ENCODE assay signal across 20 cellular contexts in genomic region chr2:223854741-223855140, GRCh38. TPM values are rescaled to one million over a fixed set of nuclear protein-coding genes. Genes with fewer than 3 reads are reported as not detected.
DNase-seq lines count a peak whose midpoint lies in the region; ATAC-seq and TF ChIP-seq lines count a peak whose summit lies in the region.
"Had no signal": no experiment of that assay in that cellular context is flagged by ENCODE, and none has a peak within 500 bp of the region (broad histone marks: within the 10 kb centered on the region; RNA-seq: fewer than 3 reads in every experiment).

No MANE protein-coding gene starts in this region.

- H3K9me3 ChIP-seq in CD8-positive, alpha-beta T cell (ENCODE audit: low read length): no peaks in the 10 kb centered on the region
- H3K9me3 ChIP-seq: transverse colon had no signal

- H3K9me3 Mint-ChIP-seq in CD8-positive, alpha-beta T cell: no peaks in the 10 kb centered on the region

- H3K27ac ChIP-seq in CD8-positive, alpha-beta T cell (ENCODE audit: low read depth, low read length): no peak overlapping the region
- H3K27ac ChIP-seq: transverse colon had no signal

- H3K4me3 ChIP-seq in CD8-positive, alpha-beta T cell (ENCODE audit: low read depth, low read length): no peak overlapping the region
- H3K4me3 ChIP-seq: GM23338, transverse colon had no signal

- no peaks in the 10 kb centered on the region for H3K4me1 ChIP-seq in CD8-positive, alpha-beta T cell (ENCODE audit: insufficient read depth, low read length)

- H3K4me3 Mint-ChIP-seq in CD8-positive, alpha-beta T cell: no peak overlapping the region
- H3K4me3 Mint-ChIP-seq: activated naive CD8-positive, alpha-beta T cell treated with anti-CD3 and anti-CD28 coated beads for 36 hours; GM23338; T-helper 1 cell treated with Interleukin-12 subunit alpha and Interleukin-12 subunit beta and Interleukin-4 antibody, amounts not matched to agents 30 μg/mL and 1 μg/mL, for 36 hours had no signal

- no peak for DNase-seq in CD8-positive, alpha-beta T cell
- DNase-seq in NCI-H1092 (lab: John Stamatoyannopoulos, UW): no peak
- DNase-seq in SHP77 treated with DMSO at 0.1 percent for 48 hours (lab: John Stamatoyannopoulos, UW): no peak
- DNase-seq in GM10248 (ENCODE audit: extremely low spot score): no peak
- DNase-seq in NCI-H69 (lab: John Stamatoyannopoulos, UW): no peak
- DNase-seq: ACHN; activated CD8-positive, alpha-beta memory T cell treated with anti-CD3 and anti-CD28 coated beads, Interleukin-2, amount 50 U/mL, for 48 hours; activated naive CD8-positive, alpha-beta T cell treated with anti-CD3 and anti-CD28 coated beads for 36 hours; COR-L47; GDM1; hypothalamus; NCI-H2029 treated with DMSO at 0.1 percent for 48 hours; NCI-H526 treated with DMSO at 0.1 percent for 48 hours; stimulated activated CD4-positive, alpha-beta T cell treated with anti-CD3 and anti-CD28 coated beads, Interleukin-4, amount 100 ng/mL, for 24 hours; transverse colon had no signal

- no peaks in the 10 kb centered on the region for H3K27me3 ChIP-seq in CD8-positive, alpha-beta T cell (ENCODE audit: insufficient read depth, low read length)
- H3K27me3 ChIP-seq: transverse colon had no signal

- CTCF ChIA-PET in CD8-positive, alpha-beta T cell (lab: Charles Lee): no interaction called here
- CTCF ChIA-PET in GM10248 (lab: Yijun Ruan, JAX): interaction anchor here (1.7 kb wide), 1 partner anchor 74 kb away, joined by 6 read pairs; no protein-coding TSS in a partner anchor

- POLR2A ChIA-PET in CD8-positive, alpha-beta T cell (lab: Charles Lee): no interaction called here
- POLR2A ChIA-PET in GM10248 (lab: Yijun Ruan, JAX): no interaction called here

- no peaks in the 10 kb centered on the region for H3K27me3 Mint-ChIP-seq in CD8-positive, alpha-beta T cell (ENCODE audit: low read depth)
- H3K27me3 Mint-ChIP-seq: activated naive CD8-positive, alpha-beta T cell treated with anti-CD3 and anti-CD28 coated beads for 36 hours had no signal

- ATAC-seq in CD8-positive, alpha-beta T cell: no peak
- ATAC-seq in GM19328 (IDR thresholded peaks at IDR 0.05; ENCODE audit: unreplicated experiment) (peak; percentile 48), HG02678 (IDR thresholded peaks at IDR 0.05; ENCODE audit: unreplicated experiment) (peak; percentile 40), HG03469 (IDR thresholded peaks at IDR 0.05; ENCODE audit: unreplicated experiment) (peak; percentile 41)
- ATAC-seq: GM23338 had no signal

- no peaks in the 10 kb centered on the region for H3K36me3 ChIP-seq in CD8-positive, alpha-beta T cell (ENCODE audit: insufficient read depth, low read length)

- H3K4me1 Mint-ChIP-seq in CD8-positive, alpha-beta T cell (ENCODE audit: low read depth): peaks cover 3% of the 10 kb centered on the region
- H3K4me1 Mint-ChIP-seq: GM23338 had no signal

- no peak for TF ChIP-seq CTCF in CD8-positive, alpha-beta T cell (IDR thresholded peaks at IDR 0.05)
- no peak for TF ChIP-seq CTCF in GM10248 (IDR thresholded peaks at IDR 0.05; ENCODE audit: control extremely low read depth, extremely low read depth, low read depth, missing control alignments)

- peak overlapping the region; percentile 60 for H3K27ac Mint-ChIP-seq in CD8-positive, alpha-beta T cell
- H3K27ac Mint-ChIP-seq: activated naive CD8-positive, alpha-beta T cell treated with anti-CD3 and anti-CD28 coated beads for 36 hours; GM23338; T-helper 1 cell treated with Interleukin-12 subunit alpha and Interleukin-12 subunit beta and Interleukin-4 antibody, amounts not matched to agents 30 μg/mL and 1 μg/mL, for 36 hours had no signal

- H3K36me3 Mint-ChIP-seq in CD8-positive, alpha-beta T cell: peaks cover 11% of the 10 kb centered on the region

- intact Hi-C loops in CD8-positive, alpha-beta T cell (cut with DNase I, micrococcal nuclease): no loop called here

RNA-seq across cellular contexts. Expression of gene AP1S3, which starts 17.4 kb away (rescaled TPM):
- total RNA-seq in CD8-positive, alpha-beta T cell: 1 to 10 TPM in 1 of 2 experiments, under 1 TPM in 1; 0.76 to 1.2 TPM
